8 cellular contexts compared by ENCODE assay signal in genomic region chr3:127628788-127629456, GRCh38. TPM values are rescaled to one million over a fixed set of nuclear protein-coding genes. Genes with fewer than 3 reads are reported as not detected.
DNase-seq lines count a peak whose midpoint lies in the region; ATAC-seq and TF ChIP-seq lines count a peak whose summit lies in the region.

Gene PODXL2, plus strand, starts transcription at chr3:127629185. Its CDS starts 35 bp downstream, at chr3:127629220.

- no peaks in the 10 kb centered on the region for H3K9me3 Mint-ChIP-seq in activated CD8-positive, alpha-beta T cell treated with anti-CD3 and anti-CD28 coated beads, Interleukin-2, amount 10 ng/mL, durations not matched to agents 7 days and 5 days (ENCODE audit: insufficient read depth)

- H3K4me1 ChIP-seq in esophagus (ENCODE audit: control insufficient read depth in 2 of 2, insufficient read depth in 2 of 2, low read length in 1 of 2) (peaks cover 3 to 13% of the 10 kb centered on the region in 2 donors), mucosa of descending colon (ENCODE audit: low read depth) (peaks cover 10% of the 10 kb centered on the region), stomach smooth muscle (ENCODE audit: control insufficient read depth, insufficient read depth, low read length) (peaks cover 12% of the 10 kb centered on the region)

- H3K9me3 ChIP-seq in esophagus (ENCODE audit: control insufficient read depth in 2 of 2, insufficient read depth in 1 of 2, low read depth in 1 of 2, low read length in 1 of 2): no peaks in the 10 kb centered on the region
- no peaks in the 10 kb centered on the region for H3K9me3 ChIP-seq in mucosa of descending colon
- no peaks in the 10 kb centered on the region for H3K9me3 ChIP-seq in stomach smooth muscle (ENCODE audit: control insufficient read depth in 2 of 2, low read length in 2 of 2)

- peak within 1 kb of the TSS; percentile 68 for H3K4me3 Mint-ChIP-seq in activated CD8-positive, alpha-beta T cell treated with anti-CD3 and anti-CD28 coated beads, Interleukin-2, amount 10 ng/mL, durations not matched to agents 7 days and 5 days

- TF ChIP-seq CTCF in AG09319 (IDR thresholded peaks at IDR 0.05; ENCODE audit: low read depth, low read length) (no peak), mucosa of descending colon (IDR thresholded peaks at IDR 0.05) (no peak)

- H3K27me3 Mint-ChIP-seq in activated CD8-positive, alpha-beta T cell treated with anti-CD3 and anti-CD28 coated beads, Interleukin-2, amount 10 ng/mL, durations not matched to agents 7 days and 5 days (ENCODE audit: low read depth): peaks cover 62% of the 10 kb centered on the region

- peak within 1 kb of the TSS in 1 of 2 donors; percentile 44 for H3K9ac ChIP-seq in stomach smooth muscle (ENCODE audit: low read length in 2 of 2)

- CTCF ChIA-PET in activated CD8-positive, alpha-beta T cell treated with anti-CD3 and anti-CD28 coated beads, Interleukin-2, amount 10 ng/mL, durations not matched to agents 7 days and 5 days (lab: Charles Lee): no interaction called here

- no peak for TF ChIP-seq POLR2A in GM18505 (IDR thresholded peaks at IDR 0.05; ENCODE audit: borderline replicate concordance, extremely low read depth, insufficient read depth, insufficient read length)

- H3K4me1 Mint-ChIP-seq in activated CD8-positive, alpha-beta T cell treated with anti-CD3 and anti-CD28 coated beads, Interleukin-2, amount 10 ng/mL, durations not matched to agents 7 days and 5 days (ENCODE audit: low read depth): peaks cover 39% of the 10 kb centered on the region

- DNase-seq in AG09319 (ENCODE audit: extremely low read depth, low read depth) (peak; percentile 12), NCI-H146 (lab: John Stamatoyannopoulos, UW) (peak; percentile 88), mucosa of descending colon (peak in 2 of 3 donors; percentile 50 to 70), cortex of kidney (lab: John Stamatoyannopoulos, UW) (no peak)
- peak; percentile 39 for DNase-seq in activated CD8-positive, alpha-beta T cell treated with anti-CD3 and anti-CD28 coated beads, Interleukin-2, amount 10 ng/mL, durations not matched to agents 7 days and 5 days

- WGBS in esophagus, 2 donors: 10% methylated on average over 42 to 104 of the region's 104 CpGs

- intact Hi-C loops in mucosa of descending colon (cut with DNase I, micrococcal nuclease): no loop called here

- H3K27ac ChIP-seq in esophagus (ENCODE audit: low read depth in 2 of 2, low read length in 1 of 2) (no peak within 1 kb of the TSS), stomach smooth muscle (ENCODE audit: low read length) (no peak within 1 kb of the TSS)

- ATAC-seq in GM18505 (IDR thresholded peaks at IDR 0.05; ENCODE audit: unreplicated experiment) (peak; percentile 53), mucosa of descending colon (peak; percentile 79)
- ATAC-seq in activated CD8-positive, alpha-beta T cell treated with anti-CD3 and anti-CD28 coated beads, Interleukin-2, amount 10 ng/mL, durations not matched to agents 7 days and 5 days: peak; percentile 65

- POLR2A ChIA-PET in activated CD8-positive, alpha-beta T cell treated with anti-CD3 and anti-CD28 coated beads, Interleukin-2, amount 10 ng/mL, durations not matched to agents 7 days and 5 days (lab: Charles Lee): interaction anchor here (1.4 kb wide), 1 partner anchor 31 kb away, joined by 3 read pairs; the partner anchor contains the start of gene MCM2

- H3K36me3 Mint-ChIP-seq in activated CD8-positive, alpha-beta T cell treated with anti-CD3 and anti-CD28 coated beads, Interleukin-2, amount 10 ng/mL, durations not matched to agents 7 days and 5 days (ENCODE audit: low read depth): peaks cover 10% of the 10 kb centered on the region

- H3K27me3 ChIP-seq in esophagus (ENCODE audit: control insufficient read depth in 1 of 2, insufficient read depth in 2 of 2, low read length in 2 of 2): no peaks in the 10 kb centered on the region
- peaks cover 0 to 5% of the 10 kb centered on the region in 2 donors for H3K27me3 ChIP-seq in stomach smooth muscle (ENCODE audit: control insufficient read depth in 1 of 2, insufficient read depth in 2 of 2, low read length in 2 of 2)

- no peaks in the 10 kb centered on the region for H3K36me3 ChIP-seq in esophagus (ENCODE audit: control insufficient read depth in 2 of 2, insufficient read depth in 2 of 2, low read length in 1 of 2)
- H3K36me3 ChIP-seq in mucosa of descending colon (ENCODE audit: low read depth): no peaks in the 10 kb centered on the region
- no peaks in the 10 kb centered on the region for H3K36me3 ChIP-seq in stomach smooth muscle (ENCODE audit: control insufficient read depth in 2 of 2, insufficient read depth in 2 of 2, low read length in 2 of 2)

- no peak within 1 kb of the TSS for H3K27ac Mint-ChIP-seq in activated CD8-positive, alpha-beta T cell treated with anti-CD3 and anti-CD28 coated beads, Interleukin-2, amount 10 ng/mL, durations not matched to agents 7 days and 5 days

- H3K4me3 ChIP-seq in esophagus (ENCODE audit: low read depth in 1 of 2, low read length in 2 of 2) (peak within 1 kb of the TSS; percentile 43 to 45), mucosa of descending colon (no peak within 1 kb of the TSS), stomach smooth muscle (ENCODE audit: low read length in 2 of 2) (peak within 1 kb of the TSS; percentile 59 to 76)

RNA-seq across cellular contexts. Expression of gene PODXL2, which starts in this region (rescaled TPM):
- total RNA-seq in activated CD8-positive, alpha-beta T cell treated with anti-CD3 and anti-CD28 coated beads, Interleukin-2, amount 10 ng/mL, durations not matched to agents 7 days and 5 days: 1 to 10 TPM; 1.3 to 1.7 TPM
- 1 to 10 TPM; 2.5 to 3.6 TPM for polyA plus RNA-seq in esophagus
- total RNA-seq in mucosa of descending colon: 10 to 100 TPM in 2 of 3 donors, 1 to 10 TPM in 1; 5.4 to 18.5 (median 16.2) TPM
